ENCODE assay signal across 9 cellular contexts in genomic region chr15:30985081-30985531, GRCh38. TPM values are rescaled to one million over a fixed set of nuclear protein-coding genes. Genes with fewer than 3 reads are reported as not detected.
DNase-seq lines count a peak whose midpoint lies in the region; ATAC-seq and TF ChIP-seq lines count a peak whose summit lies in the region.
"Had no signal": no experiment of that assay in that cellular context is flagged by ENCODE, and none has a peak within 500 bp of the region (broad histone marks: within the 10 kb centered on the region; RNA-seq: fewer than 3 reads in every experiment).

No MANE protein-coding gene starts in this region.

- TF ChIP-seq CTCF in suprapubic skin (IDR thresholded peaks at IDR 0.05): no peak

- H3K27ac Mint-ChIP-seq in activated T-helper 1 cell treated with anti-CD3 and anti-CD28 coated beads, Interleukin-12 subunit alpha, Interleukin-12 subunit beta, Interleukin-2, Interleukin-4 antibody, amounts not matched to agents 30 ng/mL and 10 ng/mL and 1 ng/mL, durations not matched to agents 14 hours and 24 hours and 36 hours: no peak overlapping the region

- peaks cover 58% of the 10 kb centered on the region for H3K4me1 ChIP-seq in suprapubic skin

- intact Hi-C loops in activated T-helper 1 cell treated with anti-CD3 and anti-CD28 coated beads, Interleukin-12 subunit alpha, Interleukin-12 subunit beta, Interleukin-2, Interleukin-4 antibody, amounts not matched to agents 30 ng/mL and 10 ng/mL and 1 ng/mL, durations not matched to agents 14 hours and 24 hours and 36 hours (cut with micrococcal nuclease): no loop called here

- no peak for TF ChIP-seq EP300 in suprapubic skin (IDR thresholded peaks at IDR 0.05)

- no peaks in the 10 kb centered on the region for H3K9me3 Mint-ChIP-seq in activated T-helper 1 cell treated with anti-CD3 and anti-CD28 coated beads, Interleukin-12 subunit alpha, Interleukin-12 subunit beta, Interleukin-2, Interleukin-4 antibody, amounts not matched to agents 30 ng/mL and 10 ng/mL and 1 ng/mL, durations not matched to agents 14 hours and 24 hours and 36 hours

- no peaks in the 10 kb centered on the region for H3K27me3 Mint-ChIP-seq in activated T-helper 1 cell treated with anti-CD3 and anti-CD28 coated beads, Interleukin-12 subunit alpha, Interleukin-12 subunit beta, Interleukin-2, Interleukin-4 antibody, amounts not matched to agents 30 ng/mL and 10 ng/mL and 1 ng/mL, durations not matched to agents 14 hours and 24 hours and 36 hours (ENCODE audit: insufficient read depth)

- no peak overlapping the region for H3K4me3 Mint-ChIP-seq in activated T-helper 1 cell treated with anti-CD3 and anti-CD28 coated beads, Interleukin-12 subunit alpha, Interleukin-12 subunit beta, Interleukin-2, Interleukin-4 antibody, amounts not matched to agents 30 ng/mL and 10 ng/mL and 1 ng/mL, durations not matched to agents 14 hours and 24 hours and 36 hours

- H3K27me3 ChIP-seq in suprapubic skin: no peaks in the 10 kb centered on the region

- no peak for ATAC-seq in HG03439 (IDR thresholded peaks at IDR 0.05; ENCODE audit: unreplicated experiment)

- H3K9me3 ChIP-seq in suprapubic skin: no peaks in the 10 kb centered on the region

- H3K27ac ChIP-seq in suprapubic skin: peak overlapping the region; percentile 38

- WGBS in suprapubic skin: 42% methylated on average over 3 of the region's 3 CpGs

- peak overlapping the region; percentile 16 for H3K4me3 ChIP-seq in suprapubic skin

- peaks cover 27% of the 10 kb centered on the region for H3K36me3 ChIP-seq in suprapubic skin

- peak; percentile 52 for DNase-seq in NCI-H82 (lab: John Stamatoyannopoulos, UW)
- DNase-seq in NCI-H82 treated with DMSO at 0.1 percent for 48 hours (lab: John Stamatoyannopoulos, UW; ENCODE audit: unreplicated experiment): no peak
- peak; percentile 62 for DNase-seq in astrocyte of the hippocampus (ENCODE audit: low read depth, low spot score)
- DNase-seq in kidney glomerular epithelial cell (lab: John Stamatoyannopoulos, UW): peak; percentile 40
- no peak for DNase-seq in suprapubic skin (ENCODE audit: low spot score in 2 of 2)
- DNase-seq in activated T-helper 1 cell treated with anti-CD3 and anti-CD28 coated beads, Interleukin-12 subunit alpha, Interleukin-12 subunit beta, Interleukin-2, Interleukin-4 antibody, amounts not matched to agents 30 ng/mL and 10 ng/mL and 1 ng/mL, durations not matched to agents 14 hours and 24 hours and 36 hours (ENCODE audit: low spot score): no peak
- DNase-seq in midbrain (lab: John Stamatoyannopoulos, UW): no peak
- DNase-seq: NK-92 treated with Interleukin-12 subunit alpha and Interleukin-12 subunit beta, amount 100 ng/mL, for 24 hours had no signal

- H3K4me1 Mint-ChIP-seq in activated T-helper 1 cell treated with anti-CD3 and anti-CD28 coated beads, Interleukin-12 subunit alpha, Interleukin-12 subunit beta, Interleukin-2, Interleukin-4 antibody, amounts not matched to agents 30 ng/mL and 10 ng/mL and 1 ng/mL, durations not matched to agents 14 hours and 24 hours and 36 hours (ENCODE audit: low read depth): peaks cover 27% of the 10 kb centered on the region

- peaks cover 19% of the 10 kb centered on the region for H3K36me3 Mint-ChIP-seq in activated T-helper 1 cell treated with anti-CD3 and anti-CD28 coated beads, Interleukin-12 subunit alpha, Interleukin-12 subunit beta, Interleukin-2, Interleukin-4 antibody, amounts not matched to agents 30 ng/mL and 10 ng/mL and 1 ng/mL, durations not matched to agents 14 hours and 24 hours and 36 hours (ENCODE audit: low read depth)

- TF ChIP-seq POLR2A in suprapubic skin (IDR thresholded peaks at IDR 0.05): no peak

RNA-seq across cellular contexts. Expression of gene MTMR10, which starts 6.3 kb away (rescaled TPM):
- 10 to 100 TPM; 24.9 to 46.7 (median 27.1) TPM for total RNA-seq in suprapubic skin
- 11.8 and 13.4 TPM in 2 replicates for total RNA-seq in activated T-helper 1 cell treated with anti-CD3 and anti-CD28 coated beads, Interleukin-12 subunit alpha, Interleukin-12 subunit beta, Interleukin-2, Interleukin-4 antibody, amounts not matched to agents 30 ng/mL and 10 ng/mL and 1 ng/mL, durations not matched to agents 14 hours and 24 hours and 36 hours

Comparison
In these comparisons a context has a peak if more than half of its experiments do, and no peak if none do; other contexts are left out.
1. DNase-seq: peak in NCI-H82 (single experiment), astrocyte of the hippocampus (single experiment) and kidney glomerular epithelial cell (single experiment); none in NCI-H82 treated with DMSO at 0.1 percent for 48 hours (single experiment), suprapubic skin (0 of 2), activated T-helper 1 cell treated with anti-CD3 and anti-CD28 coated beads, Interleukin-12 subunit alpha, Interleukin-12 subunit beta, Interleukin-2, Interleukin-4 antibody, amounts not matched to agents 30 ng/mL and 10 ng/mL and 1 ng/mL, durations not matched to agents 14 hours and 24 hours and 36 hours (single experiment) and midbrain (single experiment).